Comparison of ENCODE assay signal across 12 cellular contexts in genomic region chr10:126972622-126973414, GRCh38.
DNase-seq lines count a peak whose midpoint lies in the region; ATAC-seq, FAIRE-seq and TF ChIP-seq lines count a peak whose summit lies in the region.
"Had no signal": no experiment of that assay in that cellular context is flagged by ENCODE, and none has a peak within 500 bp of the region (broad histone marks: within the 10 kb centered on the region; RNA-seq: fewer than 3 reads in every experiment).

No MANE protein-coding gene starts in this region.

- no peaks in the 10 kb centered on the region for H3K27me3 ChIP-seq in neuron (ENCODE audit: insufficient read depth, low read length)

- no peaks in the 10 kb centered on the region for H3K9me3 ChIP-seq in neuron (ENCODE audit: low read length)

- ATAC-seq in HG02571 (IDR thresholded peaks at IDR 0.05; ENCODE audit: unreplicated experiment) = no peak
- no peak for ATAC-seq in GM21360 (IDR thresholded peaks at IDR 0.05; ENCODE audit: unreplicated experiment)

- FAIRE-seq in RCC 7860 (lab: Jason Lieb, UNC) = peak; percentile 96
- FAIRE-seq: frontal cortex had no signal

- H3K4me3 ChIP-seq in AG10803 (ENCODE audit: low read length) = no peak overlapping the region
- peak overlapping the region; percentile 16 for H3K4me3 ChIP-seq in neuron (ENCODE audit: low read length)

- TF ChIP-seq CTCF in AG10803 (conservative IDR thresholded peaks at IDR 0.05; ENCODE audit: low read length) = no peak

- peaks cover 2% of the 10 kb centered on the region for H3K36me3 ChIP-seq in neuron (ENCODE audit: insufficient read depth, low read length)

- H3K4me1 ChIP-seq in neuron (ENCODE audit: insufficient read depth, low read length) = peaks cover 10% of the 10 kb centered on the region

- peak overlapping the region; percentile 37 for H2AFZ ChIP-seq in neuron (ENCODE audit: low read depth, low read length)

- peak; percentile 90 for DNase-seq in AG10803 (ENCODE audit: low read depth)
- DNase-seq in RCC 7860 (ENCODE audit: low spot score) = peak; percentile 85
- peak; percentile 82 for DNase-seq in fibroblast of gingiva (ENCODE audit: low read depth)
- DNase-seq in NOMO-1 treated with DMSO at 0.1 percent for 48 hours (lab: John Stamatoyannopoulos, UW; ENCODE audit: unreplicated experiment) = no peak
- DNase-seq in NCI-H1105 treated with DMSO at 0.1 percent for 48 hours (lab: John Stamatoyannopoulos, UW) = no peak
- DNase-seq: activated CD8-positive, alpha-beta memory T cell treated with anti-CD3 and anti-CD28 coated beads, Interleukin-2, amount 50 U/mL, for 4 hours; DND-41; stimulated activated CD4-positive, alpha-beta T cell treated with anti-CD3 and anti-CD28 coated beads, Interleukin-1b, Interleukin-23, amount 100 ng/mL, for 48 hours had no signal

Comparison
In these comparisons a context has a peak if more than half of its experiments do, and no peak if none do; other contexts are left out.
1. DNase-seq: peak in AG10803 (single experiment), RCC 7860 (single experiment) and fibroblast of gingiva (single experiment); none in NOMO-1 treated with DMSO at 0.1 percent for 48 hours (single experiment) and NCI-H1105 treated with DMSO at 0.1 percent for 48 hours (single experiment).